In genomic region chr3:52693071-52693470, GRCh38 we compare ENCODE assay signal across 16 cellular contexts. TPM values are rescaled to one million over a fixed set of nuclear protein-coding genes. Genes with fewer than 3 reads are reported as not detected.
DNase-seq lines count a peak whose midpoint lies in the region; ATAC-seq and TF ChIP-seq lines count a peak whose summit lies in the region.
"Had no signal": no experiment of that assay in that cellular context is flagged by ENCODE, and none has a peak within 500 bp of the region (broad histone marks: within the 10 kb centered on the region; RNA-seq: fewer than 3 reads in every experiment).

No MANE protein-coding gene starts in this region.

- H3K4me1 Mint-ChIP-seq in CD4-positive, CD25-positive, alpha-beta regulatory T cell: peaks cover 0 to 22% (median 16%) of the 10 kb centered on the region in 4 donors
- H3K4me1 Mint-ChIP-seq in activated T-helper 1 cell treated with anti-CD3 and anti-CD28 coated beads, Interleukin-12 subunit alpha, Interleukin-12 subunit beta, Interleukin-2, Interleukin-4 antibody, amounts not matched to agents 30 ng/mL and 10 ng/mL and 1 ng/mL, durations not matched to agents 14 hours and 24 hours and 36 hours (ENCODE audit: low read depth): peaks cover 61% of the 10 kb centered on the region

- TF ChIP-seq CTCF in 22Rv1 (IDR thresholded peaks at IDR 0.05) (no peak), esophagus muscularis mucosa (IDR thresholded peaks at IDR 0.05) (no peak)

- peaks cover 96% of the 10 kb centered on the region for H3K36me3 ChIP-seq in CD4-positive, CD25-positive, alpha-beta regulatory T cell (ENCODE audit: control insufficient read depth, insufficient read depth, low read length)
- peaks cover 98% of the 10 kb centered on the region for H3K36me3 ChIP-seq in mesodermal cell (ENCODE audit: control insufficient read depth, insufficient read depth, low read length)
- H3K36me3 ChIP-seq in esophagus muscularis mucosa: peaks cover 90 to 100% (median 98%) of the 10 kb centered on the region in 4 donors

- no peaks in the 10 kb centered on the region for H3K4me1 ChIP-seq in CD4-positive, CD25-positive, alpha-beta regulatory T cell (ENCODE audit: control insufficient read depth, insufficient read depth, low read length, poor library complexity, severe bottlenecking)
- no peaks in the 10 kb centered on the region for H3K4me1 ChIP-seq in mesodermal cell (ENCODE audit: control insufficient read depth, insufficient read depth, low read length, poor library complexity, severe bottlenecking)
- H3K4me1 ChIP-seq in esophagus muscularis mucosa: peaks cover 0 to under 1% (median 0%) of the 10 kb centered on the region in 4 donors

- no peaks in the 10 kb centered on the region for H3K27me3 ChIP-seq in CD4-positive, CD25-positive, alpha-beta regulatory T cell (ENCODE audit: control insufficient read depth, insufficient read depth, low read length)
- H3K27me3 ChIP-seq in esophagus muscularis mucosa: no peaks in the 10 kb centered on the region

- H3K9me3 Mint-ChIP-seq in CD4-positive, CD25-positive, alpha-beta regulatory T cell: no peaks in the 10 kb centered on the region
- no peaks in the 10 kb centered on the region for H3K9me3 Mint-ChIP-seq in activated T-helper 1 cell treated with anti-CD3 and anti-CD28 coated beads, Interleukin-12 subunit alpha, Interleukin-12 subunit beta, Interleukin-2, Interleukin-4 antibody, amounts not matched to agents 30 ng/mL and 10 ng/mL and 1 ng/mL, durations not matched to agents 14 hours and 24 hours and 36 hours

- H3K27ac ChIP-seq in 22Rv1 (0 out of 2 replicates have a peak overlapping the region, but pooled peaks have one; percentile 24), mesodermal cell (ENCODE audit: low read depth, low read length, severe bottlenecking) (peak overlapping the region; percentile 26), esophagus muscularis mucosa (replicated peaks in 1 of 4) (no peak overlapping the region)
- H3K27ac ChIP-seq in CD4-positive, CD25-positive, alpha-beta regulatory T cell (ENCODE audit: insufficient read depth, low read length, poor library complexity, severe bottlenecking): no peak overlapping the region
- H3K27ac ChIP-seq: skin epidermis had no signal

- no peak for DNase-seq in CD4-positive, CD25-positive, alpha-beta regulatory T cell
- no peak for DNase-seq in activated T-helper 1 cell treated with anti-CD3 and anti-CD28 coated beads, Interleukin-12 subunit alpha, Interleukin-12 subunit beta, Interleukin-2, Interleukin-4 antibody, amounts not matched to agents 30 ng/mL and 10 ng/mL and 1 ng/mL, durations not matched to agents 14 hours and 24 hours and 36 hours (ENCODE audit: low spot score)
- no peak for DNase-seq in SW 1271 (lab: John Stamatoyannopoulos, UW)
- no peak for DNase-seq in esophagus muscularis mucosa (ENCODE audit: extremely low spot score)
- no peak for DNase-seq in NCI-H748 (lab: John Stamatoyannopoulos, UW; ENCODE audit: unreplicated experiment)
- DNase-seq: COR-L47; DND-41; head of caudate nucleus; mucosa of descending colon; NCI-H524 treated with DMSO at 0.1 percent for 48 hours; stimulated activated CD4-positive, alpha-beta T cell treated with anti-CD3 and anti-CD28 coated beads, Interleukin-4, amount 100 ng/mL, for 24 hours had no signal

- TF ChIP-seq EP300 in esophagus muscularis mucosa (IDR thresholded peaks at IDR 0.05): no peak

- H3K36me3 Mint-ChIP-seq in CD4-positive, CD25-positive, alpha-beta regulatory T cell: peaks cover 40% of the 10 kb centered on the region
- H3K36me3 Mint-ChIP-seq in activated T-helper 1 cell treated with anti-CD3 and anti-CD28 coated beads, Interleukin-12 subunit alpha, Interleukin-12 subunit beta, Interleukin-2, Interleukin-4 antibody, amounts not matched to agents 30 ng/mL and 10 ng/mL and 1 ng/mL, durations not matched to agents 14 hours and 24 hours and 36 hours (ENCODE audit: low read depth): peaks cover 72% of the 10 kb centered on the region

- H3K9me3 ChIP-seq in CD4-positive, CD25-positive, alpha-beta regulatory T cell (ENCODE audit: control insufficient read depth in 2 of 2, low read length in 2 of 2): no peaks in the 10 kb centered on the region
- H3K9me3 ChIP-seq in mesodermal cell (ENCODE audit: control insufficient read depth, low read length) (no peaks in the 10 kb centered on the region), esophagus muscularis mucosa (no peaks in the 10 kb centered on the region)
- H3K9me3 ChIP-seq: mucosa of descending colon had no signal

- ATAC-seq in CD4-positive, CD25-positive, alpha-beta regulatory T cell (ENCODE audit: low read depth in 2 of 2): no peak
- no peak for ATAC-seq in GM21526 (IDR thresholded peaks at IDR 0.05; ENCODE audit: low FRiP score, unreplicated experiment)
- ATAC-seq: left lobe of liver, mucosa of descending colon had no signal

- H3K27ac Mint-ChIP-seq in CD4-positive, CD25-positive, alpha-beta regulatory T cell: peak overlapping the region in 2 of 3 donors; percentile 67 to 69
- H3K27ac Mint-ChIP-seq in activated T-helper 1 cell treated with anti-CD3 and anti-CD28 coated beads, Interleukin-12 subunit alpha, Interleukin-12 subunit beta, Interleukin-2, Interleukin-4 antibody, amounts not matched to agents 30 ng/mL and 10 ng/mL and 1 ng/mL, durations not matched to agents 14 hours and 24 hours and 36 hours: peak overlapping the region; percentile 45

- H3K4me3 ChIP-seq in CD4-positive, CD25-positive, alpha-beta regulatory T cell (ENCODE audit: low read depth, low read length): no peak overlapping the region
- no peak overlapping the region for H3K4me3 ChIP-seq in mesodermal cell (ENCODE audit: extremely low read depth, insufficient read depth, low read length, poor library complexity, severe bottlenecking)
- H3K4me3 ChIP-seq in esophagus muscularis mucosa: no peak overlapping the region
- H3K4me3 ChIP-seq: mucosa of descending colon, skin epidermis had no signal

- no peak overlapping the region for H3K4me3 Mint-ChIP-seq in CD4-positive, CD25-positive, alpha-beta regulatory T cell
- no peak overlapping the region for H3K4me3 Mint-ChIP-seq in activated T-helper 1 cell treated with anti-CD3 and anti-CD28 coated beads, Interleukin-12 subunit alpha, Interleukin-12 subunit beta, Interleukin-2, Interleukin-4 antibody, amounts not matched to agents 30 ng/mL and 10 ng/mL and 1 ng/mL, durations not matched to agents 14 hours and 24 hours and 36 hours

- no peak for TF ChIP-seq POLR2A in esophagus muscularis mucosa (IDR thresholded peaks at IDR 0.05; ENCODE audit: low read depth)

- H3K27me3 Mint-ChIP-seq in CD4-positive, CD25-positive, alpha-beta regulatory T cell: no peaks in the 10 kb centered on the region
- no peaks in the 10 kb centered on the region for H3K27me3 Mint-ChIP-seq in activated T-helper 1 cell treated with anti-CD3 and anti-CD28 coated beads, Interleukin-12 subunit alpha, Interleukin-12 subunit beta, Interleukin-2, Interleukin-4 antibody, amounts not matched to agents 30 ng/mL and 10 ng/mL and 1 ng/mL, durations not matched to agents 14 hours and 24 hours and 36 hours (ENCODE audit: insufficient read depth)

- intact Hi-C loops in activated T-helper 1 cell treated with anti-CD3 and anti-CD28 coated beads, Interleukin-12 subunit alpha, Interleukin-12 subunit beta, Interleukin-2, Interleukin-4 antibody, amounts not matched to agents 30 ng/mL and 10 ng/mL and 1 ng/mL, durations not matched to agents 14 hours and 24 hours and 36 hours (cut with micrococcal nuclease): no loop called here
- intact Hi-C loops in esophagus muscularis mucosa (cut with DNase I): no loop called here

RNA-seq across cellular contexts. Expression of gene GNL3, which starts 7.2 kb away (rescaled TPM):
- total RNA-seq in CD4-positive, CD25-positive, alpha-beta regulatory T cell: 75.7 TPM
- 10 to 100 TPM; 42.4 to 61.5 (median 51.8) TPM for polyA plus RNA-seq in CD4-positive, CD25-positive, alpha-beta regulatory T cell
- total RNA-seq in activated T-helper 1 cell treated with anti-CD3 and anti-CD28 coated beads, Interleukin-12 subunit alpha, Interleukin-12 subunit beta, Interleukin-2, Interleukin-4 antibody, amounts not matched to agents 30 ng/mL and 10 ng/mL and 1 ng/mL, durations not matched to agents 14 hours and 24 hours and 36 hours: 241 and 245 TPM in 2 replicates
- polyA plus RNA-seq in mesodermal cell (2013, experiment 1 of 2): 115 TPM
- polyA plus RNA-seq in mesodermal cell (2013, experiment 2 of 2): 103 TPM
- total RNA-seq in esophagus muscularis mucosa: 10 to 100 TPM; 28.4 to 71.1 (median 29.3) TPM

RNA-seq across cellular contexts. Expression of gene PBRM1, which starts 7.4 kb away (rescaled TPM):
- total RNA-seq in CD4-positive, CD25-positive, alpha-beta regulatory T cell: 58.7 TPM
- polyA plus RNA-seq in CD4-positive, CD25-positive, alpha-beta regulatory T cell: 10 to 100 TPM; 59.4 to 73.4 (median 67.9) TPM
- 68.6 and 68.8 TPM in 2 replicates for total RNA-seq in activated T-helper 1 cell treated with anti-CD3 and anti-CD28 coated beads, Interleukin-12 subunit alpha, Interleukin-12 subunit beta, Interleukin-2, Interleukin-4 antibody, amounts not matched to agents 30 ng/mL and 10 ng/mL and 1 ng/mL, durations not matched to agents 14 hours and 24 hours and 36 hours
- 43.9 TPM for polyA plus RNA-seq in mesodermal cell (2013, experiment 1 of 2)
- 46.1 TPM for polyA plus RNA-seq in mesodermal cell (2013, experiment 2 of 2)
- 10 to 100 TPM; 79.4 to 99.3 (median 82.8) TPM for total RNA-seq in esophagus muscularis mucosa

RNA-seq across cellular contexts. Expression of gene GLT8D1, which starts 12.5 kb away (rescaled TPM):
- total RNA-seq in CD4-positive, CD25-positive, alpha-beta regulatory T cell: 26.6 TPM
- 10 to 100 TPM; 61.9 to 73.4 (median 68.1) TPM for polyA plus RNA-seq in CD4-positive, CD25-positive, alpha-beta regulatory T cell
- 33.9 and 40.6 TPM in 2 replicates for total RNA-seq in activated T-helper 1 cell treated with anti-CD3 and anti-CD28 coated beads, Interleukin-12 subunit alpha, Interleukin-12 subunit beta, Interleukin-2, Interleukin-4 antibody, amounts not matched to agents 30 ng/mL and 10 ng/mL and 1 ng/mL, durations not matched to agents 14 hours and 24 hours and 36 hours
- polyA plus RNA-seq in mesodermal cell (2013, experiment 1 of 2): 100 TPM
- 97.5 TPM for polyA plus RNA-seq in mesodermal cell (2013, experiment 2 of 2)
- 10 to 100 TPM; 31.6 to 40.3 (median 35.7) TPM for total RNA-seq in esophagus muscularis mucosa

RNA-seq across cellular contexts. Expression of gene SPCS1, which starts 12.8 kb away (rescaled TPM):
- 57.6 TPM for total RNA-seq in CD4-positive, CD25-positive, alpha-beta regulatory T cell
- 100 to 1,000 TPM; 304 to 318 (median 312) TPM for polyA plus RNA-seq in CD4-positive, CD25-positive, alpha-beta regulatory T cell
- total RNA-seq in activated T-helper 1 cell treated with anti-CD3 and anti-CD28 coated beads, Interleukin-12 subunit alpha, Interleukin-12 subunit beta, Interleukin-2, Interleukin-4 antibody, amounts not matched to agents 30 ng/mL and 10 ng/mL and 1 ng/mL, durations not matched to agents 14 hours and 24 hours and 36 hours: 122 and 132 TPM in 2 replicates
- polyA plus RNA-seq in mesodermal cell (2013, experiment 1 of 2): 161 TPM
- polyA plus RNA-seq in mesodermal cell (2013, experiment 2 of 2): 165 TPM
- total RNA-seq in esophagus muscularis mucosa: 10 to 100 TPM; 67.3 to 95.3 (median 88.7) TPM

Comparison
In these comparisons a context has a peak if more than half of its experiments do, and no peak if none do; other contexts are left out.
1. H3K27ac ChIP-seq: peak in 22Rv1 (single experiment) and mesodermal cell (single experiment); none in CD4-positive, CD25-positive, alpha-beta regulatory T cell (single experiment) and esophagus muscularis mucosa (0 of 4).